In genomic region chr20:50982372-50982771, GRCh38 we compare ENCODE assay signal across 12 cellular contexts. TPM values are rescaled to one million over a fixed set of nuclear protein-coding genes. Genes with fewer than 3 reads are reported as not detected.
DNase-seq lines count a peak whose midpoint lies in the region; ATAC-seq and TF ChIP-seq lines count a peak whose summit lies in the region.
"Had no signal": no experiment of that assay in that cellular context is flagged by ENCODE, and none has a peak within 500 bp of the region (broad histone marks: within the 10 kb centered on the region; RNA-seq: fewer than 3 reads in every experiment).

No MANE protein-coding gene starts in this region.

- ATAC-seq in activated naive CD8-positive, alpha-beta T cell treated with anti-CD3 and anti-CD28 coated beads, Interleukin-2, amount 50 U/mL, for 24 hours = no peak
- peak; percentile 64 for ATAC-seq in left lung
- ATAC-seq in GM19035 (IDR thresholded peaks at IDR 0.05; ENCODE audit: unreplicated experiment) = no peak
- no peak for ATAC-seq in HG02852 (IDR thresholded peaks at IDR 0.05; ENCODE audit: unreplicated experiment)
- ATAC-seq: activated CD4-positive, CD25-positive, alpha-beta regulatory T cell treated with anti-CD3 and anti-CD28 coated beads, Interleukin-2, amount 50 U/mL, for 24 hours had no signal

- H3K27ac ChIP-seq in left lung = no peak overlapping the region

- no peaks in the 10 kb centered on the region for H3K9me3 Mint-ChIP-seq in activated naive CD8-positive, alpha-beta T cell treated with anti-CD3 and anti-CD28 coated beads, Interleukin-2, amount 50 U/mL, for 24 hours

- H3K4me3 Mint-ChIP-seq in activated naive CD8-positive, alpha-beta T cell treated with anti-CD3 and anti-CD28 coated beads, Interleukin-2, amount 50 U/mL, for 24 hours = no peak overlapping the region

- peak overlapping the region; percentile 19 for H3K27ac Mint-ChIP-seq in activated naive CD8-positive, alpha-beta T cell treated with anti-CD3 and anti-CD28 coated beads, Interleukin-2, amount 50 U/mL, for 24 hours

- no peaks in the 10 kb centered on the region for H3K36me3 ChIP-seq in left lung
- H3K36me3 ChIP-seq: HAP-1 had no signal

- no peaks in the 10 kb centered on the region for H3K9me3 ChIP-seq in left lung
- H3K9me3 ChIP-seq: HAP-1 had no signal

- TF ChIP-seq CTCF in left lung (IDR thresholded peaks at IDR 0.05) = no peak

- H3K4me3 ChIP-seq in left lung = no peak overlapping the region
- H3K4me3 ChIP-seq: HAP-1 had no signal

- intact Hi-C loops in left lung (cut with DNase I) = no loop called here

- H3K4me1 Mint-ChIP-seq in activated naive CD8-positive, alpha-beta T cell treated with anti-CD3 and anti-CD28 coated beads, Interleukin-2, amount 50 U/mL, for 24 hours = peaks cover 33% of the 10 kb centered on the region

- peak; percentile 66 for DNase-seq in COR-L47 (lab: John Stamatoyannopoulos, UW)
- peak; percentile 64 for DNase-seq in LHCN-M2 (ENCODE audit: low read depth)
- peak; percentile 21 for DNase-seq in activated naive CD8-positive, alpha-beta T cell treated with anti-CD3 and anti-CD28 coated beads, Interleukin-2, amount 50 U/mL, for 24 hours
- no peak for DNase-seq in left lung
- no peak for DNase-seq in stimulated activated CD4-positive, alpha-beta T cell treated with anti-CD3 and anti-CD28 coated beads, Interleukin-1b, Interleukin-23, amount 100 ng/mL, for 48 hours
- DNase-seq in iPS-NIHi7 (ENCODE audit: extremely low spot score) = no peak
- DNase-seq: NCI-H1694; stimulated activated CD4-positive, alpha-beta T cell treated with anti-CD3 and anti-CD28 coated beads, Interleukin-4, amount 100 ng/mL, for 24 hours had no signal

- H3K27me3 ChIP-seq in left lung = peaks cover 0 to 82% of the 10 kb centered on the region in 2 donors

- H3K27me3 Mint-ChIP-seq in activated naive CD8-positive, alpha-beta T cell treated with anti-CD3 and anti-CD28 coated beads, Interleukin-2, amount 50 U/mL, for 24 hours = peaks cover 51% of the 10 kb centered on the region

- H3K36me3 Mint-ChIP-seq in activated naive CD8-positive, alpha-beta T cell treated with anti-CD3 and anti-CD28 coated beads, Interleukin-2, amount 50 U/mL, for 24 hours (ENCODE audit: low read depth) = peaks cover 2% of the 10 kb centered on the region

- H3K4me1 ChIP-seq in left lung = no peaks in the 10 kb centered on the region

RNA-seq across cellular contexts. Expression of gene MOCS3, which starts 23.8 kb away (rescaled TPM):
- 9.1 and 9.6 TPM in 2 replicates for total RNA-seq in LHCN-M2 (2014; rRNA removed)
- 3.0 TPM for polyA plus RNA-seq in LHCN-M2 (2012)
- 1 to 10 TPM; 3.1 to 3.6 TPM for total RNA-seq in left lung

RNA-seq across cellular contexts. Expression of gene DPM1, which starts 24.0 kb away (rescaled TPM):
- total RNA-seq in LHCN-M2 (2014; rRNA removed) = 83.2 and 122 TPM in 2 replicates
- 36.8 TPM for polyA plus RNA-seq in LHCN-M2 (2012)
- total RNA-seq in left lung = 10 to 100 TPM; 31.9 to 33.0 TPM

RNA-seq across cellular contexts. Expression of gene KCNG1, which starts 40.5 kb away (rescaled TPM):
- total RNA-seq in LHCN-M2 (2014; rRNA removed) (0.34 and 0.71 TPM in 2 replicates), left lung (under 1 TPM; 0.31 to 0.70 TPM)
- 0.56 TPM for polyA plus RNA-seq in LHCN-M2 (2012)

RNA-seq across cellular contexts. Expression of gene ADNP, which starts 51.1 kb away (rescaled TPM):
- total RNA-seq in LHCN-M2 (2014; rRNA removed) (18.6 and 25.5 TPM in 2 replicates), left lung (10 to 100 TPM; 51.9 to 58.7 TPM)
- polyA plus RNA-seq in LHCN-M2 (2012) = 23.0 TPM

Comparison
In these comparisons a context has a peak if more than half of its experiments do, and no peak if none do; other contexts are left out.
1. DNase-seq: peak in COR-L47 (single experiment), LHCN-M2 (single experiment) and activated naive CD8-positive, alpha-beta T cell treated with anti-CD3 and anti-CD28 coated beads, Interleukin-2, amount 50 U/mL, for 24 hours (single experiment); none in left lung (0 of 2), stimulated activated CD4-positive, alpha-beta T cell treated with anti-CD3 and anti-CD28 coated beads, Interleukin-1b, Interleukin-23, amount 100 ng/mL, for 48 hours (single experiment) and iPS-NIHi7 (single experiment).